In the genomic region with DNA sequence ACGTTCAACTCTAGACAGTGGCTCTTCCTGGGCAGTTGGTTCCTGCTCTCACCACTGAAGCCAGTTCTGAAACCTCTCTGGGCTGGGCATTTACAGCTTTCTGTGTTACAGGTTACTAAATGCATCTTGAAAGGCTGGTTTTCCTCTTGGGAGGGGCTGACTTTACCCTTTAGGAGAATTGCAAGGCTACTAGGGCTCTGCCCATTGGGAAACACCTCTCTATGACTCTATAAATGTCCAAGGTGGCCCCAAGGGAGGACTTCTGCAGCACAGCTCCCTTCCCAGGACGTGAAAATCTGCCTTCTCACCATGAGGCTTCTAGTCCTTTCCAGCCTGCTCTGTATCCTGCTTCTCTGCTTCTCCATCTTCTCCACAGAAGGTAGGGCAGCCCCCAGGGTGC, we compare ENCODE assay signal across 1 cellular context.
TF ChIP-seq lines count a peak whose summit lies in the region.

A gene (plus strand): TSS at position 259 of the 400 bp plus-strand sequence. CDS start 51 bp downstream, at position 310.

TF ChIP-seq in HepG2, 621 proteins besides CTCF, POLR2A, EP300 and RAD21:
- TF ChIP-seq ZNF232 (CRISPR knock-in tag; IDR thresholded peaks at IDR 0.05; ENCODE audit: borderline replicate concordance), result no peak
- no peak for TF ChIP-seq TEAD3 (CRISPR knock-in tag; optimal IDR thresholded peaks at IDR 0.05; ENCODE audit: borderline replicate concordance)
- no peak for TF ChIP-seq ZNF235 (CRISPR knock-in tag; IDR thresholded peaks at IDR 0.05; ENCODE audit: borderline replicate concordance)
- no peak for TF ChIP-seq EED (CRISPR knock-in tag; IDR thresholded peaks at IDR 0.05)
- TF ChIP-seq, protein P1, sequence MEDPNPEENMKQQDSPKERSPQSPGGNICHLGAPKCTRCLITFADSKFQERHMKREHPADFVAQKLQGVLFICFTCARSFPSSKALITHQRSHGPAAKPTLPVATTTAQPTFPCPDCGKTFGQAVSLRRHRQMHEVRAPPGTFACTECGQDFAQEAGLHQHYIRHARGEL (CRISPR knock-in tag; IDR thresholded peaks at IDR 0.05), result no peak
- TF ChIP-seq, protein P2, sequence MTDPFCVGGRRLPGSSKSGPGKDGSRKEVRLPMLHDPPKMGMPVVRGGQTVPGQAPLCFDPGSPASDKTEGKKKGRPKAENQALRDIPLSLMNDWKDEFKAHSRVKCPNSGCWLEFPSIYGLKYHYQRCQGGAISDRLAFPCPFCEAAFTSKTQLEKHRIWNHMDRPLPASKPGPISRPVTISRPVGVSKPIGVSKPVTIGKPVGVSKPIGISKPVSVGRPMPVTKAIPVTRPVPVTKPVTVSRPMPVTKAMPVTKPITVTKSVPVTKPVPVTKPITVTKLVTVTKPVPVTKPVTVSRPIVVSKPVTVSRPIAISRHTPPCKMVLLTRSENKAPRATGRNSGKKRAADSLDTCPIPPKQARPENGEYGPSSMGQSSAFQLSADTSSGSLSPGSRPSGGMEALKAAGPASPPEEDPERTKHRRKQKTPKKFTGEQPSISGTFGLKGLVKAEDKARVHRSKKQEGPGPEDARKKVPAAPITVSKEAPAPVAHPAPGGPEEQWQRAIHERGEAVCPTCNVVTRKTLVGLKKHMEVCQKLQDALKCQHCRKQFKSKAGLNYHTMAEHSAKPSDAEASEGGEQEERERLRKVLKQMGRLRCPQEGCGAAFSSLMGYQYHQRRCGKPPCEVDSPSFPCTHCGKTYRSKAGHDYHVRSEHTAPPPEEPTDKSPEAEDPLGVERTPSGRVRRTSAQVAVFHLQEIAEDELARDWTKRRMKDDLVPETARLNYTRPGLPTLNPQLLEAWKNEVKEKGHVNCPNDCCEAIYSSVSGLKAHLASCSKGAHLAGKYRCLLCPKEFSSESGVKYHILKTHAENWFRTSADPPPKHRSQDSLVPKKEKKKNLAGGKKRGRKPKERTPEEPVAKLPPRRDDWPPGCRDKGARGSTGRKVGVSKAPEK (CRISPR knock-in tag; IDR thresholded peaks at IDR 0.05; ENCODE audit: borderline replicate concordance), result no peak
- TF ChIP-seq, protein P3, sequence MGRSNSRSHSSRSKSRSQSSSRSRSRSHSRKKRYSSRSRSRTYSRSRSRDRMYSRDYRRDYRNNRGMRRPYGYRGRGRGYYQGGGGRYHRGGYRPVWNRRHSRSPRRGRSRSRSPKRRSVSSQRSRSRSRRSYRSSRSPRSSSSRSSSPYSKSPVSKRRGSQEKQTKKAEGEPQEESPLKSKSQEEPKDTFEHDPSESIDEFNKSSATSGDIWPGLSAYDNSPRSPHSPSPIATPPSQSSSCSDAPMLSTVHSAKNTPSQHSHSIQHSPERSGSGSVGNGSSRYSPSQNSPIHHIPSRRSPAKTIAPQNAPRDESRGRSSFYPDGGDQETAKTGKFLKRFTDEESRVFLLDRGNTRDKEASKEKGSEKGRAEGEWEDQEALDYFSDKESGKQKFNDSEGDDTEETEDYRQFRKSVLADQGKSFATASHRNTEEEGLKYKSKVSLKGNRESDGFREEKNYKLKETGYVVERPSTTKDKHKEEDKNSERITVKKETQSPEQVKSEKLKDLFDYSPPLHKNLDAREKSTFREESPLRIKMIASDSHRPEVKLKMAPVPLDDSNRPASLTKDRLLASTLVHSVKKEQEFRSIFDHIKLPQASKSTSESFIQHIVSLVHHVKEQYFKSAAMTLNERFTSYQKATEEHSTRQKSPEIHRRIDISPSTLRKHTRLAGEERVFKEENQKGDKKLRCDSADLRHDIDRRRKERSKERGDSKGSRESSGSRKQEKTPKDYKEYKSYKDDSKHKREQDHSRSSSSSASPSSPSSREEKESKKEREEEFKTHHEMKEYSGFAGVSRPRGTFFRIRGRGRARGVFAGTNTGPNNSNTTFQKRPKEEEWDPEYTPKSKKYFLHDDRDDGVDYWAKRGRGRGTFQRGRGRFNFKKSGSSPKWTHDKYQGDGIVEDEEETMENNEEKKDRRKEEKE (IDR thresholded peaks at IDR 0.05), result no peak
- TF ChIP-seq ZNF713 (CRISPR knock-in tag; IDR thresholded peaks at IDR 0.05), result no peak
TF ChIP-seq in HepG2: peak in this region for 0.
